Comparison of ENCODE assay signal across 12 cellular contexts in genomic region chr13:41995946-41996345, GRCh38. TPM values are rescaled to one million over a fixed set of nuclear protein-coding genes. Genes with fewer than 3 reads are reported as not detected.
DNase-seq lines count a peak whose midpoint lies in the region; ATAC-seq and TF ChIP-seq lines count a peak whose summit lies in the region.
"Had no signal": no experiment of that assay in that cellular context is flagged by ENCODE, and none has a peak within 500 bp of the region (broad histone marks: within the 10 kb centered on the region; RNA-seq: fewer than 3 reads in every experiment).

No MANE protein-coding gene starts in this region.

- H2BK5ac ChIP-seq in IMR-90 (ENCODE audit: low read depth, low read length, poor library complexity, severe bottlenecking) = no peak overlapping the region

- no peaks in the 10 kb centered on the region for H3K9me3 ChIP-seq in IMR-90 (ENCODE audit: control insufficient read depth, insufficient read depth, low read length)
- no peaks in the 10 kb centered on the region for H3K9me3 ChIP-seq in osteoblast (ENCODE audit: low read depth, low read length)
- H3K9me3 ChIP-seq in tibial nerve = no peaks in the 10 kb centered on the region

- H4K91ac ChIP-seq in IMR-90 (ENCODE audit: insufficient read depth, low read depth, low read length) = no peak overlapping the region

- no peak for TF ChIP-seq EP300 in tibial nerve (IDR thresholded peaks at IDR 0.05)

- TF ChIP-seq POLR2A in IMR-90 (IDR thresholded peaks at IDR 0.05; ENCODE audit: low read depth, low read length) (no peak), tibial nerve (IDR thresholded peaks at IDR 0.05) (no peak)

- DNase-seq in SKM-1 treated with dmso at 0.1 percent for 144 hours (lab: John Stamatoyannopoulos, UW; ENCODE audit: unreplicated experiment) (peak; percentile 37), SKM-1 (lab: John Stamatoyannopoulos, UW; ENCODE audit: unreplicated experiment) (no peak), IMR-90 (peak; percentile 75), amniotic epithelial cell (ENCODE audit: low read depth) (peak; percentile 96), osteoblast (ENCODE audit: insufficient read length, low spot score, missing footprints) (no peak), tibial nerve (ENCODE audit: low spot score in 2 of 2) (no peak)
- DNase-seq: activated CD4-positive, alpha-beta T cell treated with anti-CD3 and anti-CD28 coated beads for 4 hours; dorsolateral prefrontal cortex; NCI-H526 treated with DMSO at 0.1 percent for 48 hours had no signal

- H4K20me1 ChIP-seq in IMR-90 (ENCODE audit: insufficient read depth, low read length) (no peaks in the 10 kb centered on the region), osteoblast (ENCODE audit: insufficient read depth, low read length) (no peaks in the 10 kb centered on the region)

- H3K56ac ChIP-seq in IMR-90 (ENCODE audit: extremely low read depth, insufficient read depth, low read length) = no peak overlapping the region

- H2BK120ac ChIP-seq in IMR-90 (ENCODE audit: low read depth, low read length) = no peak overlapping the region

- no peak overlapping the region for H4K8ac ChIP-seq in IMR-90 (ENCODE audit: low read depth in 2 of 2, low read length in 2 of 2)

- H3K36me3 ChIP-seq in IMR-90 (ENCODE audit: control insufficient read depth, insufficient read depth, low read length) (no peaks in the 10 kb centered on the region), osteoblast (ENCODE audit: insufficient read depth, low read length) (no peaks in the 10 kb centered on the region), tibial nerve (no peaks in the 10 kb centered on the region)

- H3K27me3 ChIP-seq in IMR-90 (ENCODE audit: control insufficient read depth, insufficient read depth, low read length) (no peaks in the 10 kb centered on the region), osteoblast (ENCODE audit: insufficient read depth, low read length) (peaks cover 4% of the 10 kb centered on the region), tibial nerve (no peaks in the 10 kb centered on the region)

- H2AFZ ChIP-seq in IMR-90 (replicated peaks; ENCODE audit: low read length, poor library complexity) (peak overlapping the region; percentile 36), osteoblast (ENCODE audit: low read length) (peak overlapping the region; percentile 40)
- H2AFZ ChIP-seq: GM23338 had no signal

- H2AK9ac ChIP-seq in IMR-90 (replicated peaks; ENCODE audit: low read depth, low read length, poor library complexity) = no peak overlapping the region

- H3K4me3 ChIP-seq in IMR-90 (ENCODE audit: insufficient read depth, low read depth, low read length) (no peak overlapping the region), osteoblast (ENCODE audit: insufficient read depth, low read length) (no peak overlapping the region), tibial nerve (no peak overlapping the region)
- H3K4me3 ChIP-seq: dorsolateral prefrontal cortex, GM23338 had no signal

- POLR2A ChIA-PET in IMR-90 (lab: Charles Lee; ENCODE audit: unreplicated experiment) = no interaction called here

- TF ChIP-seq CTCF in IMR-90 (conservative IDR thresholded peaks at IDR 0.05; ENCODE audit: low read depth, low read length) = no peak
- no peak for TF ChIP-seq CTCF in osteoblast (IDR thresholded peaks at IDR 0.05; ENCODE audit: extremely low read depth, low read depth, low read length)
- no peak for TF ChIP-seq CTCF in tibial nerve (IDR thresholded peaks at IDR 0.05)

- no peak overlapping the region for H2BK15ac ChIP-seq in IMR-90 (ENCODE audit: low read depth, low read length)

- H3K9ac ChIP-seq in IMR-90 (ENCODE audit: low read depth, low read length) = no peak overlapping the region

- no peaks in the 10 kb centered on the region for H3K79me2 ChIP-seq in osteoblast (ENCODE audit: insufficient read depth, low read length)

- H3K79me1 ChIP-seq in IMR-90 (ENCODE audit: low read depth in 1 of 2, low read length in 2 of 2) = no peaks in the 10 kb centered on the region

- dilution Hi-C loops in IMR-90 (cut with HindIII; ENCODE audit: low sequenced_read_pairs, unreplicated experiment) = no loop called here

- BruUV-seq in IMR-90 (replicated peaks; lab: Mats Ljungman, UMichigan) = no TSS peak

- intact Hi-C loops in IMR-90 (cut with micrococcal nuclease) = no loop called here

- in situ Hi-C loops in IMR-90 (cut with MboI; ENCODE audit: low sequenced_read_pairs) = no loop called here

- H3K14ac ChIP-seq in IMR-90 (replicated peaks; ENCODE audit: low read depth, low read length) = no peak overlapping the region

- H3K4ac ChIP-seq in IMR-90 (ENCODE audit: low read depth, low read length) = no peak overlapping the region

- no peak overlapping the region for H2BK20ac ChIP-seq in IMR-90 (ENCODE audit: low read depth, low read length)

- H3K4me1 ChIP-seq in IMR-90 (ENCODE audit: control insufficient read depth, insufficient read depth, low read length) = peaks cover 3% of the 10 kb centered on the region; the same call in 1 of the 2 replicates
- H3K4me1 ChIP-seq in osteoblast (ENCODE audit: insufficient read depth, low read length) = peaks cover 6% of the 10 kb centered on the region
- no peaks in the 10 kb centered on the region for H3K4me1 ChIP-seq in tibial nerve

- H4K5ac ChIP-seq in IMR-90 (ENCODE audit: low read depth, low read length) = peak overlapping the region; percentile 20; the same call in 1 of the 2 replicates

- no peak overlapping the region for H2AK5ac ChIP-seq in IMR-90 (ENCODE audit: low read depth, low read length)

- H3K23ac ChIP-seq in IMR-90 (ENCODE audit: low read depth, low read length) = no peak overlapping the region

- no peak overlapping the region for H3K27ac ChIP-seq in IMR-90 (ENCODE audit: insufficient read depth, low read length)
- no peak overlapping the region for H3K27ac ChIP-seq in osteoblast (ENCODE audit: low read depth, low read length)
- H3K27ac ChIP-seq in tibial nerve = no peak overlapping the region
- H3K27ac ChIP-seq: dorsolateral prefrontal cortex had no signal

- no CpG with 5 or more reads among the region's 5 CpGs for WGBS in IMR-90 (ENCODE audit: extremely low coverage in 2 of 2, insufficient read length in 1 of 2), 2 experiments
- 69 to 74% methylated on average over 5 of the region's 5 CpGs for WGBS in tibial nerve, 2 donors

- no peak overlapping the region for H3K18ac ChIP-seq in IMR-90 (ENCODE audit: low read depth, low read length)

- H3K9me1 ChIP-seq in IMR-90 (ENCODE audit: insufficient read depth, low read length) = no peaks in the 10 kb centered on the region

- ATAC-seq in IMR-90 (ENCODE audit: low read depth) = no peak; the same call in 1 of the 2 replicates
- no peak for ATAC-seq in GM21390 (IDR thresholded peaks at IDR 0.05; ENCODE audit: unreplicated experiment)
- ATAC-seq in GM19467 (IDR thresholded peaks at IDR 0.05; ENCODE audit: unreplicated experiment) = no peak
- ATAC-seq: GM23338 had no signal

- CTCF ChIA-PET in IMR-90 (lab: Yijun Ruan, JAX) = no interaction called here

- no peak overlapping the region for H3K4me2 ChIP-seq in IMR-90 (ENCODE audit: low read depth, low read length)
- H3K4me2 ChIP-seq in osteoblast (ENCODE audit: insufficient read depth, low read length) = no peak overlapping the region
- H3K4me2 ChIP-seq: GM23338 had no signal

- TF ChIP-seq RAD21 in IMR-90 (IDR thresholded peaks at IDR 0.05; ENCODE audit: low read length) = no peak

TF ChIP-seq in IMR-90, 13 proteins besides CTCF, POLR2A, EP300 and RAD21:
- TF ChIP-seq CEBPB (IDR thresholded peaks at IDR 0.05; ENCODE audit: low read depth, low read length) (peak; percentile 77), SMC3 (IDR thresholded peaks at IDR 0.05; ENCODE audit: low read depth, low read length) (no peak), NFE2L2 (IDR thresholded peaks at IDR 0.05; ENCODE audit: low read depth, low read length) (peak; percentile 80), MAFK (IDR thresholded peaks at IDR 0.05; ENCODE audit: low read depth, low read length) (0 out of 2 replicates have a peak, but pooled peaks have one; percentile 19), RFX5 (IDR thresholded peaks at IDR 0.05; ENCODE audit: low read depth, low read length) (no peak)

RNA-seq across cellular contexts. Expression of gene VWA8, which starts 35.0 kb away (rescaled TPM):
- total RNA-seq in IMR-90 (2012; rRNA removed) = 18.3 and 19.7 TPM in 2 replicates
- 5.4 and 5.9 TPM in 2 replicates for polyA plus RNA-seq in IMR-90 (2012; rRNA removed)
- polyA plus RNA-seq in IMR-90 (2012; cell fraction: cytosol; rRNA removed) = 1.6 and 2.0 TPM in 2 replicates
- polyA plus RNA-seq in IMR-90 (2012; cell fraction: nucleus; rRNA removed; ENCODE audit: low replicate concordance) = 1.7 and 8.2 TPM in 2 replicates
- 21.4 and 23.0 TPM in 2 replicates for total RNA-seq in osteoblast
- total RNA-seq in tibial nerve = 10 to 100 TPM; 20.8 to 36.9 (median 22.4) TPM

RNA-seq across cellular contexts. Expression of gene DGKH, which starts 52.5 kb away (rescaled TPM):
- total RNA-seq in IMR-90 (2012; rRNA removed) (9.7 and 13.4 TPM in 2 replicates), osteoblast (8.7 and 11.8 TPM in 2 replicates), tibial nerve (10 to 100 TPM in 3 of 4 donors, 1 to 10 TPM in 1; 9.6 to 14.5 (median 12.3) TPM)
- polyA plus RNA-seq in IMR-90 (2012; rRNA removed) = 1.6 and 2.0 TPM in 2 replicates
- polyA plus RNA-seq in IMR-90 (2012; cell fraction: cytosol; rRNA removed) = 0.21 and 0.30 TPM in 2 replicates
- polyA plus RNA-seq in IMR-90 (2012; cell fraction: nucleus; rRNA removed; ENCODE audit: low replicate concordance) = 1.1 and 6.6 TPM in 2 replicates

Comparison
In these comparisons a context has a peak if more than half of its experiments do, and no peak if none do; other contexts are left out.
1. DNase-seq: peak in SKM-1 treated with dmso at 0.1 percent for 144 hours (single experiment), IMR-90 (single experiment) and amniotic epithelial cell (single experiment); none in SKM-1 (single experiment), osteoblast (single experiment) and tibial nerve (0 of 2).